8 cellular contexts compared by ENCODE assay signal in genomic region chr11:4607111-4607510, GRCh38. TPM values are rescaled to one million over a fixed set of nuclear protein-coding genes. Genes with fewer than 3 reads are reported as not detected.
DNase-seq lines count a peak whose midpoint lies in the region; ATAC-seq and TF ChIP-seq lines count a peak whose summit lies in the region.

No MANE protein-coding gene starts in this region.

- ATAC-seq in Right ventricle myocardium inferior, result no peak
- ATAC-seq in activated naive CD8-positive, alpha-beta T cell treated with anti-CD3 and anti-CD28 coated beads, Interleukin-2, amount 50 U/mL, for 24 hours, result no peak
- ATAC-seq in omental fat pad (ENCODE audit: low FRiP score), result no peak

- no peak for TF ChIP-seq POLR2A in lower leg skin (IDR thresholded peaks at IDR 0.05)
- TF ChIP-seq POLR2A in uterus (IDR thresholded peaks at IDR 0.05), result no peak

- H3K4me3 Mint-ChIP-seq in activated naive CD8-positive, alpha-beta T cell treated with anti-CD3 and anti-CD28 coated beads, Interleukin-2, amount 50 U/mL, for 24 hours, result peak overlapping the region; percentile 93

- H3K27ac Mint-ChIP-seq in activated naive CD8-positive, alpha-beta T cell treated with anti-CD3 and anti-CD28 coated beads, Interleukin-2, amount 50 U/mL, for 24 hours, result peak overlapping the region; percentile 77

- H3K36me3 ChIP-seq in cardiac muscle cell, result peaks cover 9% of the 10 kb centered on the region
- H3K36me3 ChIP-seq in uterus, result no peaks in the 10 kb centered on the region

- H3K27ac ChIP-seq in cardiac muscle cell (peak overlapping the region; percentile 90), uterus (peak overlapping the region; percentile 87 to 91)

- H3K36me3 Mint-ChIP-seq in activated naive CD8-positive, alpha-beta T cell treated with anti-CD3 and anti-CD28 coated beads, Interleukin-2, amount 50 U/mL, for 24 hours (ENCODE audit: low read depth), result peaks cover 12% of the 10 kb centered on the region

- peak in 1 of 2 donors; percentile 10 for DNase-seq in cardiac muscle cell (ENCODE audit: low read depth in 1 of 2, low spot score in 1 of 2)
- DNase-seq in Right ventricle myocardium inferior (ENCODE audit: missing footprints), result no peak
- DNase-seq in activated naive CD8-positive, alpha-beta T cell treated with anti-CD3 and anti-CD28 coated beads, Interleukin-2, amount 50 U/mL, for 24 hours, result no peak
- no peak for DNase-seq in lower leg skin (ENCODE audit: low spot score in 2 of 2)
- no peak for DNase-seq in uterus
- no peak for DNase-seq in stimulated activated CD4-positive, alpha-beta T cell treated with anti-CD3 and anti-CD28 coated beads, Interleukin-2, amount 100 ng/mL, for 48 hours
- DNase-seq in omental fat pad (ENCODE audit: low spot score), result no peak
- no peak for DNase-seq in stimulated activated CD4-positive, alpha-beta T cell treated with anti-CD3 and anti-CD28 coated beads, Interleukin-4, amount 100 ng/mL, for 4 hours

- H3K27me3 Mint-ChIP-seq in activated naive CD8-positive, alpha-beta T cell treated with anti-CD3 and anti-CD28 coated beads, Interleukin-2, amount 50 U/mL, for 24 hours, result no peaks in the 10 kb centered on the region

- H3K27me3 ChIP-seq in cardiac muscle cell (peaks cover 3% of the 10 kb centered on the region), uterus (no peaks in the 10 kb centered on the region)

- intact Hi-C loops in Right ventricle myocardium inferior (cut with DNase I) (no loop called here), lower leg skin (cut with DNase I; ENCODE audit: low total_unique reads) (no loop called here), uterus (cut with DNase I; ENCODE audit: low total_unique reads) (no loop called here)

- H3K4me1 Mint-ChIP-seq in activated naive CD8-positive, alpha-beta T cell treated with anti-CD3 and anti-CD28 coated beads, Interleukin-2, amount 50 U/mL, for 24 hours, result peaks cover 39% of the 10 kb centered on the region

- TF ChIP-seq CTCF in cardiac muscle cell (IDR thresholded peaks at IDR 0.05; ENCODE audit: low read depth, low read length) (no peak), lower leg skin (IDR thresholded peaks at IDR 0.05) (no peak), uterus (IDR thresholded peaks at IDR 0.05) (no peak), omental fat pad (IDR thresholded peaks at IDR 0.05) (no peak)

- H3K9me3 Mint-ChIP-seq in activated naive CD8-positive, alpha-beta T cell treated with anti-CD3 and anti-CD28 coated beads, Interleukin-2, amount 50 U/mL, for 24 hours, result peaks cover 5% of the 10 kb centered on the region

- 35 to 39% methylated on average over 6 of the region's 6 CpGs for WGBS in lower leg skin, 2 donors

- H3K4me1 ChIP-seq in cardiac muscle cell (ENCODE audit: low read depth) (no peaks in the 10 kb centered on the region), uterus (no peaks in the 10 kb centered on the region)

- H3K9me3 ChIP-seq in cardiac muscle cell (ENCODE audit: low read depth), result no peaks in the 10 kb centered on the region
- H3K9me3 ChIP-seq in uterus, result no peaks in the 10 kb centered on the region

- peak overlapping the region; percentile 55 for H3K4me3 ChIP-seq in cardiac muscle cell
- peak overlapping the region; percentile 52 for H3K4me3 ChIP-seq in lower leg skin (ENCODE audit: low read depth, poor library complexity, severe bottlenecking)
- H3K4me3 ChIP-seq in uterus, result peak overlapping the region; percentile 62 to 72

RNA-seq across cellular contexts. Expression of gene TRIM68, which starts 0.9 kb away (rescaled TPM):
- total RNA-seq in cardiac muscle cell (9.7 and 12.8 TPM in 2 replicates), Right ventricle myocardium inferior (11.6 TPM), lower leg skin (10 to 100 TPM in 1 of 4 donors, 1 to 10 TPM in 3; 7.3 to 12.5 (median 8.9) TPM), uterus (10 to 100 TPM in 3 of 4 donors, 1 to 10 TPM in 1; 9.0 to 22.7 (median 13.3) TPM), omental fat pad (10 to 100 TPM in 2 of 4 donors, 1 to 10 TPM in 2; 7.0 to 18.0 (median 10.6) TPM)
- polyA plus RNA-seq in cardiac muscle cell, result 8.7 and 10.6 TPM in 2 replicates

RNA-seq across cellular contexts. Expression of gene OR52I1, which starts 13.3 kb away (rescaled TPM):
- total RNA-seq in cardiac muscle cell, result not detected in 2 replicates
- 0.33 TPM in 1 of 2 replicates, not detected in the other for polyA plus RNA-seq in cardiac muscle cell
- total RNA-seq in Right ventricle myocardium inferior, result not detected
- not detected for total RNA-seq in lower leg skin
- total RNA-seq in uterus, result not detected
- total RNA-seq in omental fat pad, result not detected

RNA-seq across cellular contexts. Expression of gene OR52I2, which starts 25.6 kb away (rescaled TPM):
- total RNA-seq in cardiac muscle cell (not detected in 2 replicates), Right ventricle myocardium inferior (not detected), lower leg skin (not detected), uterus (not detected), omental fat pad (not detected)
- 0.06 TPM in 1 of 2 replicates, not detected in the other for polyA plus RNA-seq in cardiac muscle cell

RNA-seq across cellular contexts. Expression of gene OR51D1, which starts 30.2 kb away (rescaled TPM):
- total RNA-seq in cardiac muscle cell (not detected in 2 replicates), Right ventricle myocardium inferior (not detected), lower leg skin (not detected), uterus (not detected), omental fat pad (not detected)
- polyA plus RNA-seq in cardiac muscle cell, result not detected in 2 replicates

RNA-seq across cellular contexts. Expression of gene OR51E1, which starts 36.7 kb away (rescaled TPM):
- total RNA-seq in cardiac muscle cell (not detected in 2 replicates), Right ventricle myocardium inferior (1.9 TPM), lower leg skin (under 1 TPM; 0.11 to 0.39 (median 0.21) TPM), uterus (1 to 10 TPM in 2 of 4 donors, under 1 TPM in 1, not detected in 1; 0.26 to 1.4 (median 1.0) TPM), omental fat pad (1 to 10 TPM in 3 of 4 donors, under 1 TPM in 1; 0.60 to 8.7 (median 2.0) TPM)
- polyA plus RNA-seq in cardiac muscle cell, result not detected in 2 replicates
